Comparison of ENCODE assay signal across 1 cellular context in genomic region chr17:19002805-19003542, GRCh38.
TF ChIP-seq lines count a peak whose summit lies in the region.

No MANE protein-coding gene starts in this region.

TF ChIP-seq in HepG2, 621 proteins besides CTCF, POLR2A, EP300 and RAD21:
- TF ChIP-seq KDM5B (CRISPR knock-in tag; IDR thresholded peaks at IDR 0.05; ENCODE audit: borderline replicate concordance) (0 out of 2 replicates have a peak, but pooled peaks have one; percentile 40), PCBP2 (optimal IDR thresholded peaks at IDR 0.05; ENCODE audit: low read depth, low read length, poor library complexity, severe bottlenecking) (no peak), AHDC1 (CRISPR knock-in tag; IDR thresholded peaks at IDR 0.05; ENCODE audit: borderline replicate concordance) (no peak), MED1 (CRISPR knock-in tag; IDR thresholded peaks at IDR 0.05) (no peak), SSRP1 (CRISPR knock-in tag; IDR thresholded peaks at IDR 0.05) (0 out of 2 replicates have a peak, but pooled peaks have one; percentile 28), NR0B2 (CRISPR knock-in tag; IDR thresholded peaks at IDR 0.05) (0 out of 2 replicates have a peak, but pooled peaks have one; percentile 36), SNRNP70 (IDR thresholded peaks at IDR 0.05; ENCODE audit: low read depth, low read length) (no peak), FOSL2 (CRISPR knock-in tag; IDR thresholded peaks at IDR 0.05) (0 out of 2 replicates have a peak, but pooled peaks have one; percentile 23), PATZ1 (CRISPR knock-in tag; IDR thresholded peaks at IDR 0.05) (0 out of 2 replicates have a peak, but pooled peaks have one; percentile 6), ZMYM3 (CRISPR knock-in tag; IDR thresholded peaks at IDR 0.05) (peak; percentile 80), HNF4G (IDR thresholded peaks at IDR 0.05; ENCODE audit: borderline replicate concordance, low read depth, low read length) (no peak), HNF4G (CRISPR knock-in tag; IDR thresholded peaks at IDR 0.05; ENCODE audit: borderline replicate concordance, low read depth) (no peak; the same call in 1 of the 2 replicates), ZNF687 (CRISPR knock-in tag; IDR thresholded peaks at IDR 0.05) (no peak), ZNF468 (CRISPR knock-in tag; IDR thresholded peaks at IDR 0.05) (no peak), ZNF883 (CRISPR knock-in tag; IDR thresholded peaks at IDR 0.05; ENCODE audit: not compliant biosample characterization) (no peak), ZNF768 (CRISPR knock-in tag; IDR thresholded peaks at IDR 0.05) (peak; percentile 99), SP4 (CRISPR knock-in tag; IDR thresholded peaks at IDR 0.05) (0 out of 2 replicates have a peak, but pooled peaks have one; percentile 17), HOXA5 (CRISPR knock-in tag; IDR thresholded peaks at IDR 0.05) (no peak), TRIM22 (IDR thresholded peaks at IDR 0.05) (no peak), ZNF83 (CRISPR knock-in tag; IDR thresholded peaks at IDR 0.05; ENCODE audit: borderline replicate concordance) (no peak), U2AF2 (IDR thresholded peaks at IDR 0.05; ENCODE audit: low read depth, low read length) (no peak), MTF1 (CRISPR knock-in tag; IDR thresholded peaks at IDR 0.05) (no peak), ZNF619 (CRISPR knock-in tag; IDR thresholded peaks at IDR 0.05) (0 out of 2 replicates have a peak, but pooled peaks have one; percentile 9), ZNF275 (CRISPR knock-in tag; IDR thresholded peaks at IDR 0.05; ENCODE audit: borderline replicate concordance) (0 out of 2 replicates have a peak, but pooled peaks have one; percentile 46)
